ENCODE assay signal across 22 cellular contexts in the genomic region with DNA sequence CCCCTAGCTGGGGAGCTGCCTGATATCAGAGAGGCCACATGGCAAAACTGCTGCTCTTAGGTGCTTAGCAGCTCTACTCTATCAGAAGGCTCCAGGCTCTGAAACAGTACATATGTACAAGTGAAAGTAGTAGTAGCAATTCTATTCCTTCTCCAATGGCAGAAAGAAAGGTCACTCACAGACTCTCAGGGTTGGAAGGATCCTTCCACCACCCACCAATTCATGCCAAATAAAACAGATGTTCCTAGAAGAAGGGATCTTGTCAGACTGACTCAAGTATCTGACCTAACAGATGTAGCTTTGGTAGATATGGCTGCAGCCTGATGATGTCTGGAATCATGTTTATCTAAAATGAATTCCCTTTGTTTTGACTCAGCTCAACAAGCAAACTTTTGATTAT.
"Had no signal": no experiment of that assay in that cellular context is flagged by ENCODE, and none has a peak within 500 bp of the region (broad histone marks: within the 10 kb centered on the region; RNA-seq: fewer than 3 reads in every experiment).

No MANE protein-coding gene starts in this region.

- DNase-seq: activated CD4-positive, alpha-beta T cell treated with anti-CD3 and anti-CD28 coated beads for 36 hours; activated CD8-positive, alpha-beta memory T cell treated with anti-CD3 and anti-CD28 coated beads, Interleukin-2, amount 50 U/mL, for 48 hours; activated CD8-positive, alpha-beta T cell treated with anti-CD3 and anti-CD28 coated beads, Interleukin-2, amount 10 ng/mL, durations not matched to agents 7 days and 5 days; activated gamma-delta T cell treated with Interleukin-2 at 50 U/mL for 16 hours; activated naive CD8-positive, alpha-beta T cell treated with anti-CD3 and anti-CD28 coated beads for 36 hours; anterior cingulate cortex; dermis blood vessel endothelial cell; kidney; left lung; mucosa of descending colon; naive thymus-derived CD8-positive, alpha-beta T cell; small intestine; stimulated activated CD4-positive, alpha-beta T cell treated with anti-CD3 and anti-CD28 coated beads, Interleukin-4, amount 100 ng/mL, for 4 hours; stimulated activated CD8-positive, alpha-beta memory T cell treated with anti-CD3 and anti-CD28 coated beads, Interleukin-4, amount 100 ng/mL, for 48 hours; stimulated activated naive CD4-positive, alpha-beta T cell treated with Interleukin-2 at 50 U/mL for 16 hours; T-helper 1 cell; T1000; upper lobe of left lung had no signal

- H3K27ac ChIP-seq: epithelial cell of prostate, hepatocyte, left lung, upper lobe of left lung had no signal

- H3K4me3 ChIP-seq: hepatocyte, left lung, mucosa of descending colon, upper lobe of left lung had no signal

- H3K4me1 Mint-ChIP-seq: activated CD4-positive, alpha-beta T cell treated with anti-CD3 and anti-CD28 coated beads for 36 hours; memory B cell had no signal

- H3K9me3 ChIP-seq: left lung, mucosa of descending colon, upper lobe of left lung had no signal

- H3K27me3 ChIP-seq: hepatocyte, left lung, upper lobe of left lung had no signal

- ATAC-seq: activated CD4-positive, alpha-beta T cell treated with anti-CD3 and anti-CD28 coated beads for 36 hours; activated CD8-positive, alpha-beta T cell treated with anti-CD3 and anti-CD28 coated beads, Interleukin-2, amount 10 ng/mL, durations not matched to agents 7 days and 5 days; left lung; mucosa of descending colon; naive thymus-derived CD8-positive, alpha-beta T cell; SK-N-SH treated with all-trans-retinoic acid at 6 μM for 48 hours had no signal

- H3K4me3 Mint-ChIP-seq: activated CD4-positive, alpha-beta T cell treated with anti-CD3 and anti-CD28 coated beads for 36 hours; activated CD8-positive, alpha-beta T cell treated with anti-CD3 and anti-CD28 coated beads, Interleukin-2, amount 10 ng/mL, durations not matched to agents 7 days and 5 days; activated naive CD8-positive, alpha-beta T cell treated with anti-CD3 and anti-CD28 coated beads for 36 hours; memory B cell; naive thymus-derived CD8-positive, alpha-beta T cell had no signal

- H3K27ac Mint-ChIP-seq: activated CD4-positive, alpha-beta T cell treated with anti-CD3 and anti-CD28 coated beads for 36 hours; activated CD8-positive, alpha-beta T cell treated with anti-CD3 and anti-CD28 coated beads, Interleukin-2, amount 10 ng/mL, durations not matched to agents 7 days and 5 days; activated naive CD8-positive, alpha-beta T cell treated with anti-CD3 and anti-CD28 coated beads for 36 hours; memory B cell had no signal

- H3K4me1 ChIP-seq: left lung, upper lobe of left lung had no signal

- H3K9me3 Mint-ChIP-seq: activated naive CD8-positive, alpha-beta T cell treated with anti-CD3 and anti-CD28 coated beads for 36 hours; memory B cell; naive thymus-derived CD8-positive, alpha-beta T cell had no signal

- H3K27me3 Mint-ChIP-seq: activated CD4-positive, alpha-beta T cell treated with anti-CD3 and anti-CD28 coated beads for 36 hours; activated naive CD8-positive, alpha-beta T cell treated with anti-CD3 and anti-CD28 coated beads for 36 hours; memory B cell; naive thymus-derived CD8-positive, alpha-beta T cell had no signal
